2 cellular contexts compared by ENCODE assay signal in the genomic region with DNA sequence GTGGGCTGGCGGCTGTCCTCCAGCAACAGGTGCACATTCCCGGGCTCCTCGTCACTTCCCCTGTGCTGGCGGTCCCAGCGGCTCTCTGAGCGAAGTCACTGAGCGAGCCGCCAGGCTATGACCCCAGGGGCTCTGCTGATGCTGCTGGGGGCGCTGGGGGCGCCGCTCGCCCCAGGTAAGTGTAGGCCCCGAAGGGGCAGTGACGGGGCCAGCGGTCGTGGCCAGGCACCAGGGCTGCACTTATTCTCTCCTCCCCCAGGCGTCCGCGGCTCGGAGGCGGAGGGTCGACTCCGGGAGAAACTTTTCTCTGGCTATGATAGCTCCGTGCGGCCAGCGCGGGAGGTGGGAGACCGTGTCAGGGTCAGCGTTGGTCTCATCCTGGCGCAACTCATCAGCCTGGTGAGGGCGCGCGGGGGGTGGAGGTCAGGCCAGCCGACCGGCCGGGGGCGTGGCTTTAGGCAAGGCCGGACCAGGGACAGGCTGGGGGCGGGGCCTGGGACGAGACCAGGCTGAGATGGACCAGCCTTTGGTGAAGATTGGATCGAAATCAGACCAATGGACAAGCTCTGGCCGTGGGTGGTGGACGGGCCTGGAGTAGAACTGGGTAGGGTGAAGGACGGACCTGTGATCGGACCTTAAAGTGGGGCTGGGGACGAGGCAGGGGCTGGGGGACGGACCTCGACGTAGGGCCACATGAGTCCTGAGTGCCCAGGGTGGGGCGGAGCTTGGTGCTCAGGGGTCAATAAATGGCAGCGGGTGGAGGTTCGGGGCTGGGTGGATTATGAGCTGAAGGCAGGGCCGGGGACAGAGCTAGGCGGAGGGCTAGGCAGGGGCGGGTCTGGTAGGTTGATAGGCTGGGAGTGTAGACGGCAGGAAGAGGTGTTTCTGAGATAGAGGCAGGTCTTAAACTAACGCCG.
A peak's percentile ranks its signal among the peaks of the same experiment; 100 is the strongest.
TF ChIP-seq lines count a peak whose summit lies in the region.

A gene with protein sequence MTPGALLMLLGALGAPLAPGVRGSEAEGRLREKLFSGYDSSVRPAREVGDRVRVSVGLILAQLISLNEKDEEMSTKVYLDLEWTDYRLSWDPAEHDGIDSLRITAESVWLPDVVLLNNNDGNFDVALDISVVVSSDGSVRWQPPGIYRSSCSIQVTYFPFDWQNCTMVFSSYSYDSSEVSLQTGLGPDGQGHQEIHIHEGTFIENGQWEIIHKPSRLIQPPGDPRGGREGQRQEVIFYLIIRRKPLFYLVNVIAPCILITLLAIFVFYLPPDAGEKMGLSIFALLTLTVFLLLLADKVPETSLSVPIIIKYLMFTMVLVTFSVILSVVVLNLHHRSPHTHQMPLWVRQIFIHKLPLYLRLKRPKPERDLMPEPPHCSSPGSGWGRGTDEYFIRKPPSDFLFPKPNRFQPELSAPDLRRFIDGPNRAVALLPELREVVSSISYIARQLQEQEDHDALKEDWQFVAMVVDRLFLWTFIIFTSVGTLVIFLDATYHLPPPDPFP (plus strand): TSS at position 51 of the 917 bp plus-strand sequence. CDS start 67 bp downstream, at position 118.

TF ChIP-seq in HEK293, 187 proteins besides CTCF, POLR2A, EP300 and RAD21 (continued from another document):
- TF ChIP-seq ZNF311 (tag by site-specific recombination; IDR thresholded peaks at IDR 0.05; ENCODE audit: borderline replicate concordance) (no peak), ZBTB20 (tag by site-specific recombination; IDR thresholded peaks at IDR 0.05) (peak; percentile 100), ZNF624 (tag by site-specific recombination; IDR thresholded peaks at IDR 0.05) (no peak), EGR2 (tag by site-specific recombination; IDR thresholded peaks at IDR 0.05; ENCODE audit: low read depth) (0 out of 2 replicates have a peak, but pooled peaks have one; percentile 14)

TF ChIP-seq in HepG2, 621 proteins besides CTCF, POLR2A, EP300 and RAD21 (continued from another document and continues in another):
- TF ChIP-seq, protein P1, sequence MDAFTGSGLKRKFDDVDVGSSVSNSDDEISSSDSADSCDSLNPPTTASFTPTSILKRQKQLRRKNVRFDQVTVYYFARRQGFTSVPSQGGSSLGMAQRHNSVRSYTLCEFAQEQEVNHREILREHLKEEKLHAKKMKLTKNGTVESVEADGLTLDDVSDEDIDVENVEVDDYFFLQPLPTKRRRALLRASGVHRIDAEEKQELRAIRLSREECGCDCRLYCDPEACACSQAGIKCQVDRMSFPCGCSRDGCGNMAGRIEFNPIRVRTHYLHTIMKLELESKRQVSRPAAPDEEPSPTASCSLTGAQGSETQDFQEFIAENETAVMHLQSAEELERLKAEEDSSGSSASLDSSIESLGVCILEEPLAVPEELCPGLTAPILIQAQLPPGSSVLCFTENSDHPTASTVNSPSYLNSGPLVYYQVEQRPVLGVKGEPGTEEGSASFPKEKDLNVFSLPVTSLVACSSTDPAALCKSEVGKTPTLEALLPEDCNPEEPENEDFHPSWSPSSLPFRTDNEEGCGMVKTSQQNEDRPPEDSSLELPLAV (CRISPR knock-in tag; conservative IDR thresholded peaks at IDR 0.05; ENCODE audit: low read depth) = no peak
- TF ChIP-seq, protein P2, sequence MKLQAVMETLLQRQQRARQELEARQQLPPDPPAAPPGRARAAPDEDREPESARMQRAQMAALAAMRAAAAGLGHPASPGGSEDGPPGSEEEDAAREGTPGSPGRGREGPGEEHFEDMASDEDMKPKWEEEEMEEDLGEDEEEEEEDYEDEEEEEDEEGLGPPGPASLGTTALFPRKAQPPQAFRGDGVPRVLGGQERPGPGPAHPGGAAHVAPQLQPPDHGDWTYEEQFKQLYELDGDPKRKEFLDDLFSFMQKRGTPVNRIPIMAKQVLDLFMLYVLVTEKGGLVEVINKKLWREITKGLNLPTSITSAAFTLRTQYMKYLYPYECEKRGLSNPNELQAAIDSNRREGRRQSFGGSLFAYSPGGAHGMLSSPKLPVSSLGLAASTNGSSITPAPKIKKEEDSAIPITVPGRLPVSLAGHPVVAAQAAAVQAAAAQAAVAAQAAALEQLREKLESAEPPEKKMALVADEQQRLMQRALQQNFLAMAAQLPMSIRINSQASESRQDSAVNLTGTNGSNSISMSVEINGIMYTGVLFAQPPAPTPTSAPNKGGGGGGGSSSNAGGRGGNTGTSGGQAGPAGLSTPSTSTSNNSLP (IDR thresholded peaks at IDR 0.05; ENCODE audit: low read depth, low read length) = no peak
- TF ChIP-seq HHEX (CRISPR knock-in tag; IDR thresholded peaks at IDR 0.05) = no peak
- TF ChIP-seq, protein P3, sequence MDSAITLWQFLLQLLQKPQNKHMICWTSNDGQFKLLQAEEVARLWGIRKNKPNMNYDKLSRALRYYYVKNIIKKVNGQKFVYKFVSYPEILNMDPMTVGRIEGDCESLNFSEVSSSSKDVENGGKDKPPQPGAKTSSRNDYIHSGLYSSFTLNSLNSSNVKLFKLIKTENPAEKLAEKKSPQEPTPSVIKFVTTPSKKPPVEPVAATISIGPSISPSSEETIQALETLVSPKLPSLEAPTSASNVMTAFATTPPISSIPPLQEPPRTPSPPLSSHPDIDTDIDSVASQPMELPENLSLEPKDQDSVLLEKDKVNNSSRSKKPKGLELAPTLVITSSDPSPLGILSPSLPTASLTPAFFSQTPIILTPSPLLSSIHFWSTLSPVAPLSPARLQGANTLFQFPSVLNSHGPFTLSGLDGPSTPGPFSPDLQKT (CRISPR knock-in tag; IDR thresholded peaks at IDR 0.05; ENCODE audit: borderline replicate concordance) = no peak
- TF ChIP-seq HDAC2 (CRISPR knock-in tag; IDR thresholded peaks at IDR 0.05) = no peak
- no peak for TF ChIP-seq ZNF775 (CRISPR knock-in tag; IDR thresholded peaks at IDR 0.05; ENCODE audit: borderline replicate concordance)
- no peak for TF ChIP-seq ZNF431 (CRISPR knock-in tag; IDR thresholded peaks at IDR 0.05; ENCODE audit: borderline replicate concordance, low read depth)
- no peak for TF ChIP-seq NFRKB (IDR thresholded peaks at IDR 0.05)
- TF ChIP-seq CBX2 (IDR thresholded peaks at IDR 0.05; ENCODE audit: low read depth, low read length) = no peak
- no peak for TF ChIP-seq CBX2 (CRISPR knock-in tag; IDR thresholded peaks at IDR 0.05; ENCODE audit: low read depth)
- no peak for TF ChIP-seq ZNF883 (CRISPR knock-in tag; IDR thresholded peaks at IDR 0.05; ENCODE audit: not compliant biosample characterization)
- no peak for TF ChIP-seq IKZF1 (IDR thresholded peaks at IDR 0.05)
- TF ChIP-seq, protein P4, sequence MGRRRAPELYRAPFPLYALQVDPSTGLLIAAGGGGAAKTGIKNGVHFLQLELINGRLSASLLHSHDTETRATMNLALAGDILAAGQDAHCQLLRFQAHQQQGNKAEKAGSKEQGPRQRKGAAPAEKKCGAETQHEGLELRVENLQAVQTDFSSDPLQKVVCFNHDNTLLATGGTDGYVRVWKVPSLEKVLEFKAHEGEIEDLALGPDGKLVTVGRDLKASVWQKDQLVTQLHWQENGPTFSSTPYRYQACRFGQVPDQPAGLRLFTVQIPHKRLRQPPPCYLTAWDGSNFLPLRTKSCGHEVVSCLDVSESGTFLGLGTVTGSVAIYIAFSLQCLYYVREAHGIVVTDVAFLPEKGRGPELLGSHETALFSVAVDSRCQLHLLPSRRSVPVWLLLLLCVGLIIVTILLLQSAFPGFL (CRISPR knock-in tag; IDR thresholded peaks at IDR 0.05) = no peak
- no peak for TF ChIP-seq ZNF263 (CRISPR knock-in tag; IDR thresholded peaks at IDR 0.05)
- no peak for TF ChIP-seq PTBP1 (IDR thresholded peaks at IDR 0.05; ENCODE audit: low read depth, low read length, poor library complexity, severe bottlenecking)
- no peak for TF ChIP-seq ZFP62 (CRISPR knock-in tag; IDR thresholded peaks at IDR 0.05)
- 0 out of 2 replicates have a peak, but pooled peaks have one; percentile 26 for TF ChIP-seq ZNF274 (CRISPR knock-in tag; IDR thresholded peaks at IDR 0.05)
- TF ChIP-seq ZNF432 (CRISPR knock-in tag; IDR thresholded peaks at IDR 0.05; ENCODE audit: borderline replicate concordance) = no peak
- peak in 1 of 2 experiments; percentile 27; a peak in 1 of 4 replicates for TF ChIP-seq KLF16 (CRISPR knock-in tag; IDR thresholded peaks at IDR 0.05)
- 0 out of 2 replicates have a peak, but pooled peaks have one; percentile 14 for TF ChIP-seq ZNF441 (CRISPR knock-in tag; IDR thresholded peaks at IDR 0.05; ENCODE audit: borderline replicate concordance)
- peak; percentile 67; the same call in 1 of the 2 replicates for TF ChIP-seq NR2F2 (IDR thresholded peaks at IDR 0.05; ENCODE audit: borderline replicate concordance, low read depth)
- TF ChIP-seq ZNF446 (CRISPR knock-in tag; IDR thresholded peaks at IDR 0.05) = no peak
- TF ChIP-seq ZNF460 (CRISPR knock-in tag; IDR thresholded peaks at IDR 0.05; ENCODE audit: borderline replicate concordance) = no peak
- no peak; the same call in 1 of the 2 replicates for TF ChIP-seq SALL1 (CRISPR knock-in tag; IDR thresholded peaks at IDR 0.05)
- TF ChIP-seq CBX1 (IDR thresholded peaks at IDR 0.05; ENCODE audit: low read depth) = no peak
- TF ChIP-seq, protein P5, sequence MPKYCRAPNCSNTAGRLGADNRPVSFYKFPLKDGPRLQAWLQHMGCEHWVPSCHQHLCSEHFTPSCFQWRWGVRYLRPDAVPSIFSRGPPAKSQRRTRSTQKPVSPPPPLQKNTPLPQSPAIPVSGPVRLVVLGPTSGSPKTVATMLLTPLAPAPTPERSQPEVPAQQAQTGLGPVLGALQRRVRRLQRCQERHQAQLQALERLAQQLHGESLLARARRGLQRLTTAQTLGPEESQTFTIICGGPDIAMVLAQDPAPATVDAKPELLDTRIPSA (CRISPR knock-in tag; IDR thresholded peaks at IDR 0.05; ENCODE audit: borderline replicate concordance) = no peak
- no peak for TF ChIP-seq ISX (CRISPR knock-in tag; conservative IDR thresholded peaks at IDR 0.05)
- 0 out of 2 replicates have a peak, but pooled peaks have one; percentile 25 for TF ChIP-seq ZNF234 (CRISPR knock-in tag; conservative IDR thresholded peaks at IDR 0.05)
- no peak for TF ChIP-seq NR1H2 (CRISPR knock-in tag; IDR thresholded peaks at IDR 0.05; ENCODE audit: borderline replicate concordance, low read depth)
- TF ChIP-seq ZNF713 (CRISPR knock-in tag; IDR thresholded peaks at IDR 0.05) = no peak
- TF ChIP-seq ZNF138 (CRISPR knock-in tag; IDR thresholded peaks at IDR 0.05; ENCODE audit: low read depth) = no peak
- TF ChIP-seq KDM3A (CRISPR knock-in tag; IDR thresholded peaks at IDR 0.05; ENCODE audit: low read depth) = no peak
- 0 out of 2 replicates have a peak, but pooled peaks have one; percentile 19 for TF ChIP-seq PPARG (CRISPR knock-in tag; conservative IDR thresholded peaks at IDR 0.05)
- TF ChIP-seq HOXA9 (CRISPR knock-in tag; IDR thresholded peaks at IDR 0.05; ENCODE audit: borderline replicate concordance) = no peak
- no peak for TF ChIP-seq HNRNPUL1 (IDR thresholded peaks at IDR 0.05; ENCODE audit: low read depth, low read length)
- no peak for TF ChIP-seq ZNF816 (CRISPR knock-in tag; IDR thresholded peaks at IDR 0.05; ENCODE audit: borderline replicate concordance)
- peak; percentile 83 for TF ChIP-seq ZEB1 (IDR thresholded peaks at IDR 0.05; ENCODE audit: insufficient replicate concordance, low read depth)
- TF ChIP-seq, protein P6, sequence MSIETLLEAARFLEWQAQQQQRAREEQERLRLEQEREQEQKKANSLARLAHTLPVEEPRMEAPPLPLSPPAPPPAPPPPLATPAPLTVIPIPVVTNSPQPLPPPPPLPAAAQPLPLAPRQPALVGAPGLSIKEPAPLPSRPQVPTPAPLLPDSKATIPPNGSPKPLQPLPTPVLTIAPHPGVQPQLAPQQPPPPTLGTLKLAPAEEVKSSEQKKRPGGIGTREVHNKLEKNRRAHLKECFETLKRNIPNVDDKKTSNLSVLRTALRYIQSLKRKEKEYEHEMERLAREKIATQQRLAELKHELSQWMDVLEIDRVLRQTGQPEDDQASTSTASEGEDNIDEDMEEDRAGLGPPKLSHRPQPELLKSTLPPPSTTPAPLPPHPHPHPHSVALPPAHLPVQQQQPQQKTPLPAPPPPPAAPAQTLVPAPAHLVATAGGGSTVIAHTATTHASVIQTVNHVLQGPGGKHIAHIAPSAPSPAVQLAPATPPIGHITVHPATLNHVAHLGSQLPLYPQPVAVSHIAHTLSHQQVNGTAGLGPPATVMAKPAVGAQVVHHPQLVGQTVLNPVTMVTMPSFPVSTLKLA (IDR thresholded peaks at IDR 0.05) = no peak
- TF ChIP-seq ZNF839 (CRISPR knock-in tag; IDR thresholded peaks at IDR 0.05; ENCODE audit: borderline replicate concordance) = no peak
- no peak for TF ChIP-seq CREB1 (IDR thresholded peaks at IDR 0.05)
- no peak for TF ChIP-seq CREB1 (CRISPR knock-in tag; IDR thresholded peaks at IDR 0.05)
- no peak for TF ChIP-seq ZNF614 (CRISPR knock-in tag; IDR thresholded peaks at IDR 0.05; ENCODE audit: borderline replicate concordance)
- 0 out of 2 replicates have a peak, but pooled peaks have one; percentile 29 for TF ChIP-seq ZNF598 (CRISPR knock-in tag; IDR thresholded peaks at IDR 0.05; ENCODE audit: borderline replicate concordance)
- peak in 1 of 2 experiments; percentile 69; a peak in 1 of 4 replicates for TF ChIP-seq NR2F1 (CRISPR knock-in tag; IDR thresholded peaks at IDR 0.05)
- TF ChIP-seq KAT8 (CRISPR knock-in tag; IDR thresholded peaks at IDR 0.05) = peak; percentile 46; the same call in 1 of the 2 replicates
- TF ChIP-seq, protein P7, sequence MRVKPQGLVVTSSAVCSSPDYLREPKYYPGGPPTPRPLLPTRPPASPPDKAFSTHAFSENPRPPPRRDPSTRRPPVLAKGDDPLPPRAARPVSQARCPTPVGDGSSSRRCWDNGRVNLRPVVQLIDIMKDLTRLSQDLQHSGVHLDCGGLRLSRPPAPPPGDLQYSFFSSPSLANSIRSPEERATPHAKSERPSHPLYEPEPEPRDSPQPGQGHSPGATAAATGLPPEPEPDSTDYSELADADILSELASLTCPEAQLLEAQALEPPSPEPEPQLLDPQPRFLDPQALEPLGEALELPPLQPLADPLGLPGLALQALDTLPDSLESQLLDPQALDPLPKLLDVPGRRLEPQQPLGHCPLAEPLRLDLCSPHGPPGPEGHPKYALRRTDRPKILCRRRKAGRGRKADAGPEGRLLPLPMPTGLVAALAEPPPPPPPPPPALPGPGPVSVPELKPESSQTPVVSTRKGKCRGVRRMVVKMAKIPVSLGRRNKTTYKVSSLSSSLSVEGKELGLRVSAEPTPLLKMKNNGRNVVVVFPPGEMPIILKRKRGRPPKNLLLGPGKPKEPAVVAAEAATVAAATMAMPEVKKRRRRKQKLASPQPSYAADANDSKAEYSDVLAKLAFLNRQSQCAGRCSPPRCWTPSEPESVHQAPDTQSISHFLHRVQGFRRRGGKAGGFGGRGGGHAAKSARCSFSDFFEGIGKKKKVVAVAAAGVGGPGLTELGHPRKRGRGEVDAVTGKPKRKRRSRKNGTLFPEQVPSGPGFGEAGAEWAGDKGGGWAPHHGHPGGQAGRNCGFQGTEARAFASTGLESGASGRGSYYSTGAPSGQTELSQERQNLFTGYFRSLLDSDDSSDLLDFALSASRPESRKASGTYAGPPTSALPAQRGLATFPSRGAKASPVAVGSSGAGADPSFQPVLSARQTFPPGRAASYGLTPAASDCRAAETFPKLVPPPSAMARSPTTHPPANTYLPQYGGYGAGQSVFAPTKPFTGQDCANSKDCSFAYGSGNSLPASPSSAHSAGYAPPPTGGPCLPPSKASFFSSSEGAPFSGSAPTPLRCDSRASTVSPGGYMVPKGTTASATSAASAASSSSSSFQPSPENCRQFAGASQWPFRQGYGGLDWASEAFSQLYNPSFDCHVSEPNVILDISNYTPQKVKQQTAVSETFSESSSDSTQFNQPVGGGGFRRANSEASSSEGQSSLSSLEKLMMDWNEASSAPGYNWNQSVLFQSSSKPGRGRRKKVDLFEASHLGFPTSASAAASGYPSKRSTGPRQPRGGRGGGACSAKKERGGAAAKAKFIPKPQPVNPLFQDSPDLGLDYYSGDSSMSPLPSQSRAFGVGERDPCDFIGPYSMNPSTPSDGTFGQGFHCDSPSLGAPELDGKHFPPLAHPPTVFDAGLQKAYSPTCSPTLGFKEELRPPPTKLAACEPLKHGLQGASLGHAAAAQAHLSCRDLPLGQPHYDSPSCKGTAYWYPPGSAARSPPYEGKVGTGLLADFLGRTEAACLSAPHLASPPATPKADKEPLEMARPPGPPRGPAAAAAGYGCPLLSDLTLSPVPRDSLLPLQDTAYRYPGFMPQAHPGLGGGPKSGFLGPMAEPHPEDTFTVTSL (CRISPR knock-in tag; IDR thresholded peaks at IDR 0.05; ENCODE audit: borderline replicate concordance) = no peak
